17 cellular contexts compared by ENCODE assay signal in the genomic region with DNA sequence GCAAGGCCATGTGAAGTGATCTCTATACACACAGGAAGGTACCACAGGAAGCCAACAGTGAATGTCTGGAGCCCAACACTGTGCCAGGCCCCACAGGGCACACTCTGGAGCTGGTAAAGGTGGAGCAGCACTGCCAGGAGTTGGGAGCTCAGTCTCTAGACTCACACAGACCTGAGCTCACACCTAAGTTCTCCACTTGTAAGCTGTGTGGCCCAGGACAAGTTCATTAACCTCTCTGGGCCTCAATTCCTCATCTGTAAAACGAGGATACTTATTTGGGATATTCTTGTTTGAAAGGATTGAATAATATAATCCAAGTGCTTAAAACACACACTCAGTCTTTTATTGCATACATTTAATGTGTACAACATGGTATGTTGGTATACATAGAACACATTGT.
"Had no signal": no experiment of that assay in that cellular context is flagged by ENCODE, and none has a peak within 500 bp of the region (broad histone marks: within the 10 kb centered on the region; RNA-seq: fewer than 3 reads in every experiment).

No MANE protein-coding gene starts in this region.

- H3K27ac Mint-ChIP-seq: activated naive CD4-positive, alpha-beta T cell treated with anti-CD3 and anti-CD28 coated beads, Interleukin-2, amount 50 U/mL, for 72 hours had no signal

- ATAC-seq: activated CD4-positive, CD25-positive, alpha-beta regulatory T cell treated with anti-CD3 and anti-CD28 coated beads, Interleukin-2, amount 50 U/mL, for 24 hours; activated naive CD4-positive, alpha-beta T cell treated with anti-CD3 and anti-CD28 coated beads, Interleukin-2, amount 50 U/mL, for 72 hours had no signal

- H3K9me3 ChIP-seq: gastroesophageal sphincter, heart right ventricle, right atrium auricular region, suprapubic skin had no signal

- H3K4me3 ChIP-seq: cardiac muscle cell, dorsolateral prefrontal cortex, gastroesophageal sphincter, heart right ventricle, right atrium auricular region, suprapubic skin had no signal

- H3K27ac ChIP-seq: cardiac muscle cell, gastroesophageal sphincter, heart right ventricle, right atrium auricular region, suprapubic skin had no signal

- H3K4me1 ChIP-seq: gastroesophageal sphincter, right atrium auricular region had no signal

- H3K36me3 ChIP-seq: cardiac muscle cell, gastroesophageal sphincter, heart right ventricle, right atrium auricular region, suprapubic skin had no signal

- H3K27me3 ChIP-seq: cardiac muscle cell, gastroesophageal sphincter, heart right ventricle, right atrium auricular region, suprapubic skin had no signal

- H3K9me3 Mint-ChIP-seq: activated naive CD4-positive, alpha-beta T cell treated with anti-CD3 and anti-CD28 coated beads, Interleukin-2, amount 50 U/mL, for 72 hours had no signal

- H3K36me3 Mint-ChIP-seq: activated naive CD4-positive, alpha-beta T cell treated with anti-CD3 and anti-CD28 coated beads, Interleukin-2, amount 50 U/mL, for 72 hours had no signal

- DNase-seq: activated CD4-positive, alpha-beta T cell treated with anti-CD3 and anti-CD28 coated beads, Interleukin-2, amount 50 U/mL, for 1 hour; activated T-cell treated with anti-CD3 and anti-CD28 coated beads, Interleukin-2, amount 50 U/mL, for 1 hour; erythroblast; mammary epithelial cell; small intestine; stimulated activated CD4-positive, alpha-beta T cell treated with anti-CD3 and anti-CD28 coated beads, Interleukin-4, amount 100 ng/mL, for 24 hours; stimulated activated naive CD4-positive, alpha-beta T cell treated with Interleukin-2 at 50 U/mL for 16 hours; T-helper 9 cell; trophoblast cell had no signal
